23 cellular contexts compared by ENCODE assay signal in the genomic region with DNA sequence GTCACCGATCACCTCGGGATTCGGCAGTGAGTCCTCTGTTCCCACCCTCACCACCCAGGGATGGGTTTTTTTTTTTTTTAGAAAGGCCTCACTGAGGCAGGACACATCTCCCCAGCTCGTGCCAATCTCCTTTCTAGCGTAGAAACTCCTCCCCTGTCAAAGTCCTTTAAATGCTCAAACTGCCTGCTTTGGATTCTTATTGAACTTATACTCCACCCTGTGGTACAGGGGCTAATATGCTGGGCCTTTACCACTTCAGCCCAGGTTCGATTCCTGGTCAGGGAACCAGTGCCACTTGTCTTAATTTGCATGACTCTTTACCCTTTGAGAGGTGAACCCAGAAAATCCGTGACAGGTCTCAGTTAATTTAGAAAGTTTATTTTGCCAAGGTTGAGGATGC. TPM values are rescaled to one million over a fixed set of nuclear protein-coding genes. Genes with fewer than 3 reads are reported as not detected.
DNase-seq lines count a peak whose midpoint lies in the region; FAIRE-seq and TF ChIP-seq lines count a peak whose summit lies in the region.
"Had no signal": no experiment of that assay in that cellular context is flagged by ENCODE, and none has a peak within 500 bp of the region (broad histone marks: within the 10 kb centered on the region; RNA-seq: fewer than 3 reads in every experiment).

No MANE protein-coding gene starts in this region.

- H3K9me3 ChIP-seq in OCI-LY7 (ENCODE audit: low read length) = no peaks in the 10 kb centered on the region
- no peaks in the 10 kb centered on the region for H3K9me3 ChIP-seq in osteoblast (ENCODE audit: low read depth, low read length)
- H3K9me3 ChIP-seq: A549 had no signal

- peak; percentile 10 for DNase-seq in D721Med (ENCODE audit: insufficient read length, low spot score)
- peak; percentile 2 for DNase-seq in HEK293T (ENCODE audit: extremely low spot score)
- peak; percentile 42 for DNase-seq in OCI-LY7 (ENCODE audit: low spot score)
- peak; percentile 45 for DNase-seq in osteoblast (ENCODE audit: insufficient read length, low spot score, missing footprints)
- no peak for DNase-seq in KG1 (lab: John Stamatoyannopoulos, UW)
- no peak for DNase-seq in RPMI8226
- no peak for DNase-seq in NCI-H2171 (lab: John Stamatoyannopoulos, UW)
- DNase-seq: 8988T; ACHN; AML-193; BE2C; CD4-positive, alpha-beta T cell; CD8-positive, alpha-beta memory T cell; DMS79; EL; GDM1; GM23248; HFFc6 had no signal

- H3K4me3 ChIP-seq in OCI-LY7 (ENCODE audit: low read depth, low read length, poor library complexity, severe bottlenecking) (no peak overlapping the region), osteoblast (ENCODE audit: insufficient read depth, low read length) (no peak overlapping the region)
- H3K4me3 ChIP-seq: A549; BLaER1 treated with 17β-estradiol and CSF1 and Interleukin-3, amounts not matched to agents 10 nM and 100 nM; GM12878; GM23248 had no signal

- TF ChIP-seq CTCF in D721Med (IDR thresholded peaks at IDR 0.05; ENCODE audit: insufficient read depth, missing control alignments) (no peak), OCI-LY7 (conservative IDR thresholded peaks at IDR 0.05; ENCODE audit: low read length) (peak; percentile 31; the same call in 1 of the 2 replicates), osteoblast (IDR thresholded peaks at IDR 0.05; ENCODE audit: extremely low read depth, low read depth, low read length) (no peak)

- no peaks in the 10 kb centered on the region for H3K79me2 ChIP-seq in OCI-LY7 (ENCODE audit: insufficient read depth, low read depth, low read length)
- H3K79me2 ChIP-seq in osteoblast (ENCODE audit: insufficient read depth, low read length) = no peaks in the 10 kb centered on the region

- CTCF ChIA-PET in HEK293T (lab: Yijun Ruan, JAX) (no interaction called here), OCI-LY7 (lab: Charles Lee; ENCODE audit: unreplicated experiment) (no interaction called here)

- H3K27me3 ChIP-seq in osteoblast (ENCODE audit: insufficient read depth, low read length) = no peaks in the 10 kb centered on the region
- H3K27me3 ChIP-seq: BE2C; BLaER1 treated with 17β-estradiol and CSF1 and Interleukin-3, amounts not matched to agents 10 nM and 100 nM had no signal

- no peak overlapping the region for H3K4me2 ChIP-seq in OCI-LY7 (ENCODE audit: low read length)
- no peak overlapping the region for H3K4me2 ChIP-seq in osteoblast (ENCODE audit: insufficient read depth, low read length)
- H3K4me2 ChIP-seq: A549; BLaER1 treated with 17β-estradiol and CSF1 and Interleukin-3, amounts not matched to agents 10 nM and 100 nM had no signal

- H3K4me1 ChIP-seq in OCI-LY7 (ENCODE audit: insufficient read depth, low read length, poor library complexity, severe bottlenecking) (no peaks in the 10 kb centered on the region), osteoblast (ENCODE audit: insufficient read depth, low read length) (no peaks in the 10 kb centered on the region)
- H3K4me1 ChIP-seq: A549; BE2C; BLaER1 treated with 17β-estradiol and CSF1 and Interleukin-3, amounts not matched to agents 10 nM and 100 nM had no signal

- FAIRE-seq in D721Med (lab: Jason Lieb, UNC) = no peak
- FAIRE-seq: A549, GM12878, GM19239, H1 had no signal

- H3K27ac ChIP-seq in OCI-LY7 (ENCODE audit: low read depth, low read length, poor library complexity, severe bottlenecking) (no peak overlapping the region), osteoblast (ENCODE audit: low read depth, low read length) (no peak overlapping the region)
- H3K27ac ChIP-seq: A549; BLaER1 treated with 17β-estradiol and CSF1 and Interleukin-3, amounts not matched to agents 10 nM and 100 nM; GM23248 had no signal

- no peaks in the 10 kb centered on the region for H3K9me2 ChIP-seq in OCI-LY7 (ENCODE audit: insufficient read depth, low read length)

- H4K20me1 ChIP-seq in OCI-LY7 (ENCODE audit: insufficient read depth, low read length) (no peaks in the 10 kb centered on the region), osteoblast (ENCODE audit: insufficient read depth, low read length) (no peaks in the 10 kb centered on the region)
- H4K20me1 ChIP-seq: BLaER1 treated with 17β-estradiol and CSF1 and Interleukin-3, amounts not matched to agents 10 nM and 100 nM had no signal

- H3K36me3 ChIP-seq in OCI-LY7 (ENCODE audit: insufficient read depth, low read length) = no peaks in the 10 kb centered on the region
- no peaks in the 10 kb centered on the region for H3K36me3 ChIP-seq in osteoblast (ENCODE audit: insufficient read depth, low read length)
- H3K36me3 ChIP-seq: BE2C; BLaER1 treated with 17β-estradiol and CSF1 and Interleukin-3, amounts not matched to agents 10 nM and 100 nM had no signal

- POLR2A ChIA-PET in HEK293T (lab: Yijun Ruan, JAX) (interaction anchor here (2.6 kb wide), 1 partner anchor 8 kb away, joined by 5 read pairs; a partner anchor contains a TSS), OCI-LY7 (lab: Charles Lee) (interaction anchor here (0.5 to 0.6 kb wide), 2 partner anchors 39 to 680 kb away, joined by 3 to 4 read pairs; no protein-coding TSS in a partner anchor)

- H2AFZ ChIP-seq in OCI-LY7 (ENCODE audit: low read length) = no peak overlapping the region
- no peak overlapping the region for H2AFZ ChIP-seq in osteoblast (ENCODE audit: low read length)
- H2AFZ ChIP-seq: GM23248 had no signal

- BruUV-seq in OCI-LY7 (replicated peaks; lab: Mats Ljungman, UMichigan) = no TSS peak

- intact Hi-C loops in OCI-LY7 (cut with micrococcal nuclease; ENCODE audit: unreplicated experiment) = loop anchor here (10.0 kb wide), 1 partner anchor 206 kb away; a partner anchor contains a TSS

TF ChIP-seq in HEK293T, 16 proteins besides CTCF, POLR2A, EP300 and RAD21:
- no peak for TF ChIP-seq TARDBP (IDR thresholded peaks at IDR 0.05)
- no peak for TF ChIP-seq ELF4 (IDR thresholded peaks at IDR 0.05)
- no peak for TF ChIP-seq FOXK2 (IDR thresholded peaks at IDR 0.05)
- TF ChIP-seq BHLHE40 (IDR thresholded peaks at IDR 0.05; ENCODE audit: borderline replicate concordance) = no peak
- TF ChIP-seq ZNF384 (IDR thresholded peaks at IDR 0.05) = no peak
- no peak for TF ChIP-seq FOXM1 (IDR thresholded peaks at IDR 0.05; ENCODE audit: borderline replicate concordance)
- TF ChIP-seq SP1 (IDR thresholded peaks at IDR 0.05) = no peak
- no peak for TF ChIP-seq L3MBTL2 (conservative IDR thresholded peaks at IDR 0.05)
- TF ChIP-seq LEF1 (IDR thresholded peaks at IDR 0.05; ENCODE audit: borderline replicate concordance) = no peak
- no peak for TF ChIP-seq NFRKB (IDR thresholded peaks at IDR 0.05)
- no peak for TF ChIP-seq CTBP1 (IDR thresholded peaks at IDR 0.05; ENCODE audit: borderline replicate concordance)
- no peak for TF ChIP-seq FOXA1 (IDR thresholded peaks at IDR 0.05)
- TF ChIP-seq HDGF (IDR thresholded peaks at IDR 0.05; ENCODE audit: borderline replicate concordance) = no peak
- no peak for TF ChIP-seq SUZ12 (IDR thresholded peaks at IDR 0.05)

RNA-seq across cellular contexts. Expression of a gene that starts 8.3 kb away (rescaled TPM):
- 4.5 and 8.7 TPM in 2 replicates for total RNA-seq in OCI-LY7 (2014; rRNA removed; shearing (Covaris generic))
- 7.0 and 8.4 TPM in 2 replicates for total RNA-seq in OCI-LY7 (2022)
- 6.5 and 7.4 TPM in 2 replicates for total RNA-seq in osteoblast

Comparison
In these comparisons a context has a peak if more than half of its experiments do, and no peak if none do; other contexts are left out.
1. DNase-seq: peak in D721Med (single experiment), HEK293T (single experiment), OCI-LY7 (single experiment) and osteoblast (single experiment); none in KG1 (single experiment), RPMI8226 (single experiment) and NCI-H2171 (single experiment).